1 cellular context compared by ENCODE assay signal in the genomic region with DNA sequence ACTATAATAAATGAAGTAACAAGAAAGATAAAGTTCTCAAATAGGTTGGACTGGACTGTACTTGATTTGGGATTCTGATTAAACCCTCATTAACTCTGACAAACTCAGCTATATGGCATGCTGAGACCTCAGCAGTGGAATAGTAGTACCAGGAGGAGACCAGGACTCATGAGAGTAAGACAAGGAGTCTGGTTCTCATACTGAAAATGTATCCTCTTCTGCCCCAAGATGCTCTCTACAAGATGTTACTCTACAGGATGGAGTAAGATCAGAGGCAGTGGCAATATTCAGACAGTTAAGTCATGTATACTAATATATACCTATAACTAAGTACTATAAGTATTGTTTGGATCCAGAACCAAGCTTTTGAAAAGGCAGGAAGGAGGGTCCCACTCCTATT.
TF ChIP-seq lines count a peak whose summit lies in the region.

No MANE protein-coding gene starts in this region.

TF ChIP-seq in K562, 482 proteins besides CTCF, POLR2A, EP300 and RAD21 (continued from another document):
- no peak for TF ChIP-seq MLLT1 (IDR thresholded peaks at IDR 0.05)
- TF ChIP-seq GABPA (tag; conservative IDR thresholded peaks at IDR 0.05; ENCODE audit: low read depth), result no peak
- no peak for TF ChIP-seq ATF6 (CRISPR knock-in tag; IDR thresholded peaks at IDR 0.05)
- peak in 1 of 2 experiments; percentile 35; a peak in 1 of 4 replicates for TF ChIP-seq SIN3A (IDR thresholded peaks at IDR 0.05; ENCODE audit: borderline replicate concordance in 2 of 2, control insufficient read depth in 1 of 2, low read depth in 2 of 2, low read length in 2 of 2)
- no peak for TF ChIP-seq NR3C1 (CRISPR knock-in tag; IDR thresholded peaks at IDR 0.05)
- TF ChIP-seq CBX1 (IDR thresholded peaks at IDR 0.05; ENCODE audit: low read depth), result no peak
- no peak for TF ChIP-seq RREB1 (CRISPR knock-in tag; IDR thresholded peaks at IDR 0.05)
- no peak for TF ChIP-seq ZNF134 (CRISPR knock-in tag; conservative IDR thresholded peaks at IDR 0.05)
- no peak for TF ChIP-seq HDAC8 (tag; IDR thresholded peaks at IDR 0.05)
- TF ChIP-seq, protein P1, sequence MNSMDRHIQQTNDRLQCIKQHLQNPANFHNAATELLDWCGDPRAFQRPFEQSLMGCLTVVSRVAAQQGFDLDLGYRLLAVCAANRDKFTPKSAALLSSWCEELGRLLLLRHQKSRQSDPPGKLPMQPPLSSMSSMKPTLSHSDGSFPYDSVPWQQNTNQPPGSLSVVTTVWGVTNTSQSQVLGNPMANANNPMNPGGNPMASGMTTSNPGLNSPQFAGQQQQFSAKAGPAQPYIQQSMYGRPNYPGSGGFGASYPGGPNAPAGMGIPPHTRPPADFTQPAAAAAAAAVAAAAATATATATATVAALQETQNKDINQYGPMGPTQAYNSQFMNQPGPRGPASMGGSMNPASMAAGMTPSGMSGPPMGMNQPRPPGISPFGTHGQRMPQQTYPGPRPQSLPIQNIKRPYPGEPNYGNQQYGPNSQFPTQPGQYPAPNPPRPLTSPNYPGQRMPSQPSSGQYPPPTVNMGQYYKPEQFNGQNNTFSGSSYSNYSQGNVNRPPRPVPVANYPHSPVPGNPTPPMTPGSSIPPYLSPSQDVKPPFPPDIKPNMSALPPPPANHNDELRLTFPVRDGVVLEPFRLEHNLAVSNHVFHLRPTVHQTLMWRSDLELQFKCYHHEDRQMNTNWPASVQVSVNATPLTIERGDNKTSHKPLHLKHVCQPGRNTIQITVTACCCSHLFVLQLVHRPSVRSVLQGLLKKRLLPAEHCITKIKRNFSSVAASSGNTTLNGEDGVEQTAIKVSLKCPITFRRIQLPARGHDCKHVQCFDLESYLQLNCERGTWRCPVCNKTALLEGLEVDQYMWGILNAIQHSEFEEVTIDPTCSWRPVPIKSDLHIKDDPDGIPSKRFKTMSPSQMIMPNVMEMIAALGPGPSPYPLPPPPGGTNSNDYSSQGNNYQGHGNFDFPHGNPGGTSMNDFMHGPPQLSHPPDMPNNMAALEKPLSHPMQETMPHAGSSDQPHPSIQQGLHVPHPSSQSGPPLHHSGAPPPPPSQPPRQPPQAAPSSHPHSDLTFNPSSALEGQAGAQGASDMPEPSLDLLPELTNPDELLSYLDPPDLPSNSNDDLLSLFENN (IDR thresholded peaks at IDR 0.05; ENCODE audit: low read depth in 2 of 2, low read length in 2 of 2), result no peak
- no peak for TF ChIP-seq ZNF561 (CRISPR knock-in tag; conservative IDR thresholded peaks at IDR 0.05)
- TF ChIP-seq, protein P2, sequence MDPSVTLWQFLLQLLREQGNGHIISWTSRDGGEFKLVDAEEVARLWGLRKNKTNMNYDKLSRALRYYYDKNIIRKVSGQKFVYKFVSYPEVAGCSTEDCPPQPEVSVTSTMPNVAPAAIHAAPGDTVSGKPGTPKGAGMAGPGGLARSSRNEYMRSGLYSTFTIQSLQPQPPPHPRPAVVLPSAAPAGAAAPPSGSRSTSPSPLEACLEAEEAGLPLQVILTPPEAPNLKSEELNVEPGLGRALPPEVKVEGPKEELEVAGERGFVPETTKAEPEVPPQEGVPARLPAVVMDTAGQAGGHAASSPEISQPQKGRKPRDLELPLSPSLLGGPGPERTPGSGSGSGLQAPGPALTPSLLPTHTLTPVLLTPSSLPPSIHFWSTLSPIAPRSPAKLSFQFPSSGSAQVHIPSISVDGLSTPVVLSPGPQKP (CRISPR knock-in tag; IDR thresholded peaks at IDR 0.05), result no peak
- peak; percentile 58 for TF ChIP-seq RBM25 (IDR thresholded peaks at IDR 0.05; ENCODE audit: low read depth, low read length, severe bottlenecking)
- no peak for TF ChIP-seq ZNF280B (CRISPR knock-in tag; IDR thresholded peaks at IDR 0.05)
- no peak for TF ChIP-seq SMARCA5 (IDR thresholded peaks at IDR 0.05)
- TF ChIP-seq HOMEZ (CRISPR knock-in tag; IDR thresholded peaks at IDR 0.05), result no peak
- peak; percentile 67 for TF ChIP-seq POLR2AphosphoS5 (IDR thresholded peaks at IDR 0.05; ENCODE audit: control insufficient read depth, insufficient read depth, low read depth, low read length)
- no peak for TF ChIP-seq NR4A1 (CRISPR knock-in tag; IDR thresholded peaks at IDR 0.05)
- no peak for TF ChIP-seq NR4A1 (tag; IDR thresholded peaks at IDR 0.05)
- no peak for TF ChIP-seq WHSC1 (IDR thresholded peaks at IDR 0.05; ENCODE audit: low read length)
- no peak for TF ChIP-seq YBX1 (IDR thresholded peaks at IDR 0.05)
- TF ChIP-seq, protein P3, sequence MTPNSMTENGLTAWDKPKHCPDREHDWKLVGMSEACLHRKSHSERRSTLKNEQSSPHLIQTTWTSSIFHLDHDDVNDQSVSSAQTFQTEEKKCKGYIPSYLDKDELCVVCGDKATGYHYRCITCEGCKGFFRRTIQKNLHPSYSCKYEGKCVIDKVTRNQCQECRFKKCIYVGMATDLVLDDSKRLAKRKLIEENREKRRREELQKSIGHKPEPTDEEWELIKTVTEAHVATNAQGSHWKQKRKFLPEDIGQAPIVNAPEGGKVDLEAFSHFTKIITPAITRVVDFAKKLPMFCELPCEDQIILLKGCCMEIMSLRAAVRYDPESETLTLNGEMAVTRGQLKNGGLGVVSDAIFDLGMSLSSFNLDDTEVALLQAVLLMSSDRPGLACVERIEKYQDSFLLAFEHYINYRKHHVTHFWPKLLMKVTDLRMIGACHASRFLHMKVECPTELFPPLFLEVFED (CRISPR knock-in tag; conservative IDR thresholded peaks at IDR 0.05), result 0 out of 2 replicates have a peak, but pooled peaks have one; percentile 16
- no peak for TF ChIP-seq ZNF121 (CRISPR knock-in tag; conservative IDR thresholded peaks at IDR 0.05)
- TF ChIP-seq ZNF217 (CRISPR knock-in tag; IDR thresholded peaks at IDR 0.05), result no peak
- no peak for TF ChIP-seq GTF2B (IDR thresholded peaks at IDR 0.05; ENCODE audit: extremely low read depth, insufficient read length)
- TF ChIP-seq ZNF408 (CRISPR knock-in tag; IDR thresholded peaks at IDR 0.05; ENCODE audit: low read depth), result no peak
- TF ChIP-seq ZZZ3 (IDR thresholded peaks at IDR 0.05), result no peak
- no peak for TF ChIP-seq L3MBTL2 (IDR thresholded peaks at IDR 0.05)
- no peak for TF ChIP-seq HNRNPUL1 (IDR thresholded peaks at IDR 0.05; ENCODE audit: low read length)
- no peak for TF ChIP-seq ZBTB12 (CRISPR knock-in tag; IDR thresholded peaks at IDR 0.05)
